In the genomic region with DNA sequence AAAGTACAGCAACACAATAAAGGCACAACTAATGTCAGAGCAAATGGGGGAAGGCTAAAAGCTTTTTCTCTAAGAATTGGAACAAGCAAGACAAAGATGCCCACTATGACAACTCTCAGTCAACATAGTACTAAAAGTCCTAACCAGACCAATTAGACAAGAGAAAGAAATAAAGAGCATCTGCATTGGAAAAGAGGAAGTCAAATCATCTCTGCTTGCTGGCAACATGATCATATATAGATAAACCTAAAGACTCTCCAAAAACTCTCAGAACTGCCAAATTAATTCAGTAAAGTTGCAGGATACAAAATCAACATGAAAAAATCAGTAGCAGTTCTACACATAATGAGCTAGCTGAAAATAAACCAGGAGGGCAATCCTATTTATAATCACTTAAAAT, we compare ENCODE assay signal across 24 cellular contexts.
"Had no signal": no experiment of that assay in that cellular context is flagged by ENCODE, and none has a peak within 500 bp of the region (broad histone marks: within the 10 kb centered on the region; RNA-seq: fewer than 3 reads in every experiment).

No MANE protein-coding gene starts in this region.

- H3K27ac ChIP-seq: dorsolateral prefrontal cortex, hepatocyte, left ventricle myocardium inferior, lower lobe of right lung, neural progenitor cell, ovary, right atrium auricular region, sigmoid colon, skin epidermis, testis, tibial nerve had no signal

- H3K27ac Mint-ChIP-seq: memory B cell; natural killer cell treated with Interleukin-12 subunit alpha and Interleukin-12 subunit beta and Interleukin-15 and Interleukin-18, amount 100 ng/mL, for 72 hours; neural progenitor cell; stimulated activated naive B cell treated with anti-CD40 and anti-IgM and Interleukin-4, amounts not matched to agents 10 μg/mL and 1 μg/mL and 100 μg/mL, for 72 hours; stimulated activated naive CD8-positive, alpha-beta T cell treated with anti-CD3 and anti-CD28 coated beads, Interleukin-15, amount 100 ng/mL, for 72 hours had no signal

- H3K9ac ChIP-seq: neural progenitor cell had no signal

- H2AFZ ChIP-seq: hepatocyte, neural progenitor cell had no signal

- H3K36me3 Mint-ChIP-seq: memory B cell, neural progenitor cell had no signal

- H3K79me2 ChIP-seq: hepatocyte had no signal

- H3K4me1 Mint-ChIP-seq: memory B cell; stimulated activated naive B cell treated with anti-CD40 and anti-IgM and Interleukin-4, amounts not matched to agents 10 μg/mL and 1 μg/mL and 100 μg/mL, for 72 hours; stimulated activated naive CD8-positive, alpha-beta T cell treated with anti-CD3 and anti-CD28 coated beads, Interleukin-15, amount 100 ng/mL, for 72 hours had no signal

- H3K4me1 ChIP-seq: left ventricle myocardium inferior, lower lobe of right lung, right atrium auricular region, sigmoid colon, testis, tibial nerve had no signal

- H3K4me2 ChIP-seq: hepatocyte, neural progenitor cell had no signal

- H3K4me3 ChIP-seq: dorsolateral prefrontal cortex, hepatocyte, left ventricle myocardium inferior, lower lobe of right lung, neural progenitor cell, ovary, right atrium auricular region, sigmoid colon, skin epidermis, testis, tibial nerve had no signal

- H3K9me3 ChIP-seq: lower lobe of right lung, ovary, testis had no signal

- DNase-seq: dorsolateral prefrontal cortex; effector CD8-positive, alpha-beta T cell; foreskin melanocyte; head of caudate nucleus; kidney; left cardiac atrium; left ventricle myocardium inferior; lower lobe of right lung; midbrain; nucleus accumbens; ovary; sigmoid colon; stimulated activated CD4-positive, alpha-beta T cell treated with anti-CD3 and anti-CD28 coated beads, Interleukin-2, amount 100 ng/mL, for 24 hours; stimulated activated CD4-positive, alpha-beta T cell treated with anti-CD3 and anti-CD28 coated beads, Interleukin-4, amount 100 ng/mL, for 4 hours; stimulated activated naive B cell treated with anti-CD40 and anti-IgM and Interleukin-4, amounts not matched to agents 10 μg/mL and 1 μg/mL and 100 μg/mL, for 72 hours; stimulated activated naive CD8-positive, alpha-beta T cell treated with anti-CD3 and anti-CD28 coated beads, Interleukin-15, amount 100 ng/mL, for 72 hours; testis had no signal

- H3K4me3 Mint-ChIP-seq: memory B cell; natural killer cell treated with Interleukin-12 subunit alpha and Interleukin-12 subunit beta and Interleukin-15 and Interleukin-18, amount 100 ng/mL, for 72 hours; neural progenitor cell; stimulated activated naive B cell treated with anti-CD40 and anti-IgM and Interleukin-4, amounts not matched to agents 10 μg/mL and 1 μg/mL and 100 μg/mL, for 72 hours; stimulated activated naive CD8-positive, alpha-beta T cell treated with anti-CD3 and anti-CD28 coated beads, Interleukin-15, amount 100 ng/mL, for 72 hours had no signal

- H3K36me3 ChIP-seq: left ventricle myocardium inferior, lower lobe of right lung, neural progenitor cell, ovary, right atrium auricular region, sigmoid colon, tibial nerve had no signal

- ATAC-seq: left cardiac atrium; lower lobe of right lung; natural killer cell treated with Interleukin-12 subunit alpha and Interleukin-12 subunit beta and Interleukin-15 and Interleukin-18, amount 100 ng/mL, for 72 hours; stimulated activated naive B cell treated with anti-CD40 and anti-IgM and Interleukin-4, amounts not matched to agents 10 μg/mL and 1 μg/mL and 100 μg/mL, for 72 hours; stimulated activated naive CD8-positive, alpha-beta T cell treated with anti-CD3 and anti-CD28 coated beads, Interleukin-15, amount 100 ng/mL, for 72 hours had no signal

- H3K27me3 Mint-ChIP-seq: stimulated activated naive B cell treated with anti-CD40 and anti-IgM and Interleukin-4, amounts not matched to agents 10 μg/mL and 1 μg/mL and 100 μg/mL, for 72 hours had no signal

- FAIRE-seq: kidney had no signal

- H3K27me3 ChIP-seq: hepatocyte, neural progenitor cell, ovary, right atrium auricular region, sigmoid colon, testis, tibial nerve had no signal
